Comparison of ENCODE assay signal across 8 cellular contexts in the genomic region with DNA sequence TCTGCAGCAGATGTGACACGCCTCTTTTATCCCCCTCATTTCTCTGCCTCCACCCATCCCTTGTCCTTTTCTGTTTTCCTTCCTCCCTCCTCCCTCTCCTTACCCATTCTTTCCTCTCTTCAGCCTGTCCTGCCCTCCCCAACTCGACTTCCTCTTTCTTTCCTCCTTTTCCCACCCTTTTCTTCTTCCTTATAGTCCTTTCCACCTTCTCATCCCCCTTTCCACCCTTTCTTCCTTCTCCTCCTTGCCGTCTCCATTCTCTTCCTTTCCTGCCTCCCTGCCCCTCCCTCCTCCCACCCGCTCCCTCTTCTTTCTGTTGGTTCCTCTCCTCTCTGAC. TPM values are rescaled to one million over a fixed set of nuclear protein-coding genes. Genes with fewer than 3 reads are reported as not detected.
DNase-seq lines count a peak whose midpoint lies in the region; ATAC-seq and TF ChIP-seq lines count a peak whose summit lies in the region.

No MANE protein-coding gene starts in this region.

- peaks cover 12% of the 10 kb centered on the region for H3K9me3 Mint-ChIP-seq in CD4-positive, alpha-beta T cell
- H3K9me3 Mint-ChIP-seq in effector memory CD8-positive, alpha-beta T cell = peaks cover 2 to 9% of the 10 kb centered on the region in 2 donors

- ATAC-seq in CD4-positive, alpha-beta T cell (ENCODE audit: poor library complexity) = no peak
- no peak for ATAC-seq in effector memory CD8-positive, alpha-beta T cell (replicated peaks)
- ATAC-seq in HG02610 (IDR thresholded peaks at IDR 0.05; ENCODE audit: unreplicated experiment) (no peak), HG03439 (IDR thresholded peaks at IDR 0.05; ENCODE audit: unreplicated experiment) (no peak)

- no peaks in the 10 kb centered on the region for H3K27me3 ChIP-seq in CD4-positive, alpha-beta T cell (ENCODE audit: control insufficient read depth, insufficient read depth, low read length)
- H3K27me3 ChIP-seq in MG63 = no peaks in the 10 kb centered on the region
- H3K27me3 ChIP-seq in osteoblast (ENCODE audit: insufficient read depth, low read length) = no peaks in the 10 kb centered on the region

- H3K27me3 Mint-ChIP-seq in CD4-positive, alpha-beta T cell = no peaks in the 10 kb centered on the region
- H3K27me3 Mint-ChIP-seq in effector memory CD8-positive, alpha-beta T cell = no peaks in the 10 kb centered on the region

- no peak for TF ChIP-seq CTCF in CD4-positive, alpha-beta T cell (IDR thresholded peaks at IDR 0.05)
- no peak for TF ChIP-seq CTCF in osteoblast (IDR thresholded peaks at IDR 0.05; ENCODE audit: extremely low read depth, low read depth, low read length)

- DNase-seq in CD4-positive, alpha-beta T cell = no peak
- no peak for DNase-seq in MG63
- DNase-seq in effector memory CD8-positive, alpha-beta T cell = no peak
- no peak for DNase-seq in osteoblast (ENCODE audit: insufficient read length, low spot score, missing footprints)
- DNase-seq in midbrain (lab: John Stamatoyannopoulos, UW) = no peak
- no peak for DNase-seq in SK-N-DZ (ENCODE audit: low spot score)

- peaks cover 24% of the 10 kb centered on the region for H3K4me1 Mint-ChIP-seq in CD4-positive, alpha-beta T cell (ENCODE audit: low read depth)
- peaks cover 22 to 25% of the 10 kb centered on the region in 2 donors for H3K4me1 Mint-ChIP-seq in effector memory CD8-positive, alpha-beta T cell (ENCODE audit: low read depth in 2 of 2)

- peaks cover 35% of the 10 kb centered on the region for H3K79me2 ChIP-seq in osteoblast (ENCODE audit: insufficient read depth, low read length)

- peak overlapping the region; percentile 97 for H3K4me2 ChIP-seq in osteoblast (ENCODE audit: insufficient read depth, low read length)

- CTCF ChIA-PET in CD4-positive, alpha-beta T cell (lab: Charles Lee) = no interaction called here

- peak overlapping the region; percentile 92 for H2AFZ ChIP-seq in osteoblast (ENCODE audit: low read length)

- H4K20me1 ChIP-seq in osteoblast (ENCODE audit: insufficient read depth, low read length) = peaks cover 5% of the 10 kb centered on the region

- H3K27ac Mint-ChIP-seq in CD4-positive, alpha-beta T cell = peak overlapping the region; percentile 79
- peak overlapping the region; percentile 75 to 93 for H3K27ac Mint-ChIP-seq in effector memory CD8-positive, alpha-beta T cell

- peak overlapping the region; percentile 92 for H3K4me3 Mint-ChIP-seq in CD4-positive, alpha-beta T cell
- peak overlapping the region; percentile 76 to 96 for H3K4me3 Mint-ChIP-seq in effector memory CD8-positive, alpha-beta T cell

- H3K36me3 ChIP-seq in MG63 (peaks cover 20% of the 10 kb centered on the region), osteoblast (ENCODE audit: insufficient read depth, low read length) (no peaks in the 10 kb centered on the region)

- peaks cover 35% of the 10 kb centered on the region for H3K36me3 Mint-ChIP-seq in CD4-positive, alpha-beta T cell (ENCODE audit: low read depth)
- peaks cover 7% of the 10 kb centered on the region for H3K36me3 Mint-ChIP-seq in effector memory CD8-positive, alpha-beta T cell (ENCODE audit: insufficient read depth)

- H3K9me3 ChIP-seq in CD4-positive, alpha-beta T cell (ENCODE audit: control insufficient read depth, low read length) = peaks cover 25% of the 10 kb centered on the region
- H3K9me3 ChIP-seq in MG63 (peaks cover 25% of the 10 kb centered on the region), osteoblast (ENCODE audit: low read depth, low read length) (no peaks in the 10 kb centered on the region)

- intact Hi-C loops in CD4-positive, alpha-beta T cell (cut with DNase I, micrococcal nuclease) = loop anchor here (5.0 to 10.0 kb wide), 7 partner anchors 117 to 1560 kb away; a partner anchor contains a TSS

- POLR2A ChIA-PET in CD4-positive, alpha-beta T cell (lab: Charles Lee) = interaction anchor here (1.0 to 1.4 kb wide), 3 partner anchors 21 to 191 kb away, joined by 3 to 4 read pairs (median 3); a partner anchor contains a TSS

- H3K27ac ChIP-seq in CD4-positive, alpha-beta T cell (ENCODE audit: low read depth, low read length) = no peak overlapping the region
- H3K27ac ChIP-seq in osteoblast (ENCODE audit: low read depth, low read length) = no peak overlapping the region

- H3K4me1 ChIP-seq in osteoblast (ENCODE audit: insufficient read depth, low read length) = peaks cover 7% of the 10 kb centered on the region

- H3K4me3 ChIP-seq in MG63 (peak overlapping the region; percentile 99), osteoblast (ENCODE audit: insufficient read depth, low read length) (peak overlapping the region; percentile 96)

RNA-seq across cellular contexts. Expression of a gene that starts 0.7 kb away (rescaled TPM):
- 1 to 10 TPM; 2.2 TPM for total RNA-seq in CD4-positive, alpha-beta T cell
- total RNA-seq in MG63 (2014; rRNA removed; shearing (Covaris generic); ENCODE audit: low replicate concordance) = 12.7 and 15.9 TPM in 2 replicates
- 7.2 and 8.5 TPM in 2 replicates for total RNA-seq in osteoblast
- polyA plus RNA-seq in SK-N-DZ (2014; cell fraction: cytosol; rRNA removed) = 10.0 and 10.5 TPM in 2 replicates
- polyA plus RNA-seq in SK-N-DZ (2014; cell fraction: nucleus; rRNA removed) = 7.3 and 8.4 TPM in 2 replicates

RNA-seq across cellular contexts. Expression of a gene that starts 27.1 kb away (rescaled TPM):
- total RNA-seq in CD4-positive, alpha-beta T cell = under 1 TPM; 0.56 to 0.85 TPM
- 0.25 and 0.33 TPM in 2 replicates for total RNA-seq in MG63 (2014; rRNA removed; shearing (Covaris generic); ENCODE audit: low replicate concordance)
- total RNA-seq in osteoblast = 4.7 TPM in 2 replicates
- 2.3 and 2.9 TPM in 2 replicates for polyA plus RNA-seq in SK-N-DZ (2014; cell fraction: cytosol; rRNA removed)
- 2.8 and 3.2 TPM in 2 replicates for polyA plus RNA-seq in SK-N-DZ (2014; cell fraction: nucleus; rRNA removed)

RNA-seq across cellular contexts. Expression of a gene that starts 48.5 kb away (rescaled TPM):
- not detected for total RNA-seq in CD4-positive, alpha-beta T cell
- not detected in 2 replicates for total RNA-seq in MG63 (2014; rRNA removed; shearing (Covaris generic); ENCODE audit: low replicate concordance)
- under 0.01 TPM in 1 of 2 replicates, not detected in the other for total RNA-seq in osteoblast
- 1.7 TPM in 2 replicates for polyA plus RNA-seq in SK-N-DZ (2014; cell fraction: cytosol; rRNA removed)
- 0.45 and 2.7 TPM in 2 replicates for polyA plus RNA-seq in SK-N-DZ (2014; cell fraction: nucleus; rRNA removed)

RNA-seq across cellular contexts. Expression of a gene that starts 55.7 kb away (rescaled TPM):
- 1 to 10 TPM; 3.5 to 4.5 TPM for total RNA-seq in CD4-positive, alpha-beta T cell
- 1.8 and 8.4 TPM in 2 replicates for total RNA-seq in MG63 (2014; rRNA removed; shearing (Covaris generic); ENCODE audit: low replicate concordance)
- 7.6 and 7.7 TPM in 2 replicates for total RNA-seq in osteoblast
- 4.0 and 6.3 TPM in 2 replicates for polyA plus RNA-seq in SK-N-DZ (2014; cell fraction: cytosol; rRNA removed)
- polyA plus RNA-seq in SK-N-DZ (2014; cell fraction: nucleus; rRNA removed) = 3.7 and 11.1 TPM in 2 replicates
